In the genomic region with DNA sequence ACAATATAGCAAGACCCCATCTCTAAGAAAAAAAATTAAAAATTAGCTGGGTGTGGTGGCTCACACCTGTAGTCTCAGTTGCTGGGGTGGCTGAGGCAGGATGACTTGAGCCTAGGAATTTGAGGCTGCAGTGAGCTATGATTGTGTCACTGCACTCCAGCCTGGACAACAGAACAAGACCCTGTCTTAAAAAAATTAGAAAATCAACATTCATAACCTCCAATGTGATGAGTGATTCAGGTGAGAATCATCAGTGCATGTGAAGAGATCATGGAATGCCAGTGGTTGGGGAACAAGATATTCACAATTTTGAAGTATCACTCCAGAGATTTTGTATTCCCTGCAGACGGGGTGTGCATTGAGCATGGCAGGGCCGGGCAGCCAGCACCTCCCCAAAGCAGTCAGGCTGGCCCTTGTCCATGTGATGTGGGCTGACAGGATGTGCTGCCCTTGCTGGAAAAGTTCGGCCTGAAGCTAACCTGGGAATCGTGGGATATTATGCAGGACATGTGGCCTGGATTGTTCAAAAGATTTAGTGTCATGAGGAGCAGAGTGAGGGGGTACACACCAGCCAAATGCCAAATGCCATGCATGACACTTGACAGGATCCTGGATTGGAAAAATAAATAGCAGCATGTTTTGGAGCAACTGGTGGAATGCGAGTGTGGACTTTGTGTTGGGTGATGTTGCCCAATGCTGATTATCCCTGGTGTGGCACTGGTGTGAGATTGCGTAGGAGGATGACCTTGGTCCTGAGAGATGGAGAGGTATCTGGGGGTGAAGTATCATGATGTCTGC, we compare ENCODE assay signal across 1 cellular context.
TF ChIP-seq lines count a peak whose summit lies in the region.

No MANE protein-coding gene starts in this region.

TF ChIP-seq in HepG2, 621 proteins besides CTCF, POLR2A, EP300 and RAD21 (continued from another document and continues in another):
- peak; percentile 82 for TF ChIP-seq HNF1B (CRISPR knock-in tag; IDR thresholded peaks at IDR 0.05)
- TF ChIP-seq KDM2A (CRISPR knock-in tag; IDR thresholded peaks at IDR 0.05; ENCODE audit: borderline replicate concordance, low read depth) = peak; percentile 69
- peak; percentile 91 for TF ChIP-seq SOX5 (CRISPR knock-in tag; IDR thresholded peaks at IDR 0.05; ENCODE audit: borderline replicate concordance)
- TF ChIP-seq, protein P1, sequence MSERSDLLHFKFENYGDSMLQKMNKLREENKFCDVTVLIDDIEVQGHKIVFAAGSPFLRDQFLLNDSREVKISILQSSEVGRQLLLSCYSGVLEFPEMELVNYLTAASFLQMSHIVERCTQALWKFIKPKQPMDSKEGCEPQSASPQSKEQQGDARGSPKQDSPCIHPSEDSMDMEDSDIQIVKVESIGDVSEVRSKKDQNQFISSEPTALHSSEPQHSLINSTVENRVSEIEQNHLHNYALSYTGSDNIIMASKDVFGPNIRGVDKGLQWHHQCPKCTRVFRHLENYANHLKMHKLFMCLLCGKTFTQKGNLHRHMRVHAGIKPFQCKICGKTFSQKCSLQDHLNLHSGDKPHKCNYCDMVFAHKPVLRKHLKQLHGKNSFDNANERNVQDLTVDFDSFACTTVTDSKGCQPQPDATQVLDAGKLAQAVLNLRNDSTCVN (CRISPR knock-in tag; IDR thresholded peaks at IDR 0.05; ENCODE audit: borderline replicate concordance) = 0 out of 2 replicates have a peak, but pooled peaks have one; percentile 70
- TF ChIP-seq ZMAT3 (CRISPR knock-in tag; conservative IDR thresholded peaks at IDR 0.05) = peak; percentile 83
- TF ChIP-seq FOSL1 (CRISPR knock-in tag; IDR thresholded peaks at IDR 0.05; ENCODE audit: borderline replicate concordance) = no peak
- no peak for TF ChIP-seq ZNF496 (CRISPR knock-in tag; IDR thresholded peaks at IDR 0.05; ENCODE audit: insufficient replicate concordance)
- TF ChIP-seq U2AF1 (optimal IDR thresholded peaks at IDR 0.05; ENCODE audit: low read depth, low read length) = no peak
- 0 out of 2 replicates have a peak, but pooled peaks have one; percentile 44 for TF ChIP-seq KDM3A (CRISPR knock-in tag; IDR thresholded peaks at IDR 0.05; ENCODE audit: low read depth)
- no peak for TF ChIP-seq ZNF782 (CRISPR knock-in tag; IDR thresholded peaks at IDR 0.05; ENCODE audit: borderline replicate concordance)
- TF ChIP-seq NFIC (IDR thresholded peaks at IDR 0.05; ENCODE audit: low read length) = no peak
- TF ChIP-seq EHMT2 (IDR thresholded peaks at IDR 0.05; ENCODE audit: borderline replicate concordance, low read depth, low read length) = peak; percentile 57; the same call in 1 of the 2 replicates
- TF ChIP-seq BORCS8-MEF2B (CRISPR knock-in tag; IDR thresholded peaks at IDR 0.05) = peak; percentile 42; the same call in 1 of the 2 replicates
- TF ChIP-seq, protein P2, sequence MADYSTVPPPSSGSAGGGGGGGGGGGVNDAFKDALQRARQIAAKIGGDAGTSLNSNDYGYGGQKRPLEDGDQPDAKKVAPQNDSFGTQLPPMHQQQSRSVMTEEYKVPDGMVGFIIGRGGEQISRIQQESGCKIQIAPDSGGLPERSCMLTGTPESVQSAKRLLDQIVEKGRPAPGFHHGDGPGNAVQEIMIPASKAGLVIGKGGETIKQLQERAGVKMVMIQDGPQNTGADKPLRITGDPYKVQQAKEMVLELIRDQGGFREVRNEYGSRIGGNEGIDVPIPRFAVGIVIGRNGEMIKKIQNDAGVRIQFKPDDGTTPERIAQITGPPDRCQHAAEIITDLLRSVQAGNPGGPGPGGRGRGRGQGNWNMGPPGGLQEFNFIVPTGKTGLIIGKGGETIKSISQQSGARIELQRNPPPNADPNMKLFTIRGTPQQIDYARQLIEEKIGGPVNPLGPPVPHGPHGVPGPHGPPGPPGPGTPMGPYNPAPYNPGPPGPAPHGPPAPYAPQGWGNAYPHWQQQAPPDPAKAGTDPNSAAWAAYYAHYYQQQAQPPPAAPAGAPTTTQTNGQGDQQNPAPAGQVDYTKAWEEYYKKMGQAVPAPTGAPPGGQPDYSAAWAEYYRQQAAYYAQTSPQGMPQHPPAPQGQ (CRISPR knock-in tag; IDR thresholded peaks at IDR 0.05; ENCODE audit: borderline replicate concordance) = no peak
- TF ChIP-seq, protein P3, sequence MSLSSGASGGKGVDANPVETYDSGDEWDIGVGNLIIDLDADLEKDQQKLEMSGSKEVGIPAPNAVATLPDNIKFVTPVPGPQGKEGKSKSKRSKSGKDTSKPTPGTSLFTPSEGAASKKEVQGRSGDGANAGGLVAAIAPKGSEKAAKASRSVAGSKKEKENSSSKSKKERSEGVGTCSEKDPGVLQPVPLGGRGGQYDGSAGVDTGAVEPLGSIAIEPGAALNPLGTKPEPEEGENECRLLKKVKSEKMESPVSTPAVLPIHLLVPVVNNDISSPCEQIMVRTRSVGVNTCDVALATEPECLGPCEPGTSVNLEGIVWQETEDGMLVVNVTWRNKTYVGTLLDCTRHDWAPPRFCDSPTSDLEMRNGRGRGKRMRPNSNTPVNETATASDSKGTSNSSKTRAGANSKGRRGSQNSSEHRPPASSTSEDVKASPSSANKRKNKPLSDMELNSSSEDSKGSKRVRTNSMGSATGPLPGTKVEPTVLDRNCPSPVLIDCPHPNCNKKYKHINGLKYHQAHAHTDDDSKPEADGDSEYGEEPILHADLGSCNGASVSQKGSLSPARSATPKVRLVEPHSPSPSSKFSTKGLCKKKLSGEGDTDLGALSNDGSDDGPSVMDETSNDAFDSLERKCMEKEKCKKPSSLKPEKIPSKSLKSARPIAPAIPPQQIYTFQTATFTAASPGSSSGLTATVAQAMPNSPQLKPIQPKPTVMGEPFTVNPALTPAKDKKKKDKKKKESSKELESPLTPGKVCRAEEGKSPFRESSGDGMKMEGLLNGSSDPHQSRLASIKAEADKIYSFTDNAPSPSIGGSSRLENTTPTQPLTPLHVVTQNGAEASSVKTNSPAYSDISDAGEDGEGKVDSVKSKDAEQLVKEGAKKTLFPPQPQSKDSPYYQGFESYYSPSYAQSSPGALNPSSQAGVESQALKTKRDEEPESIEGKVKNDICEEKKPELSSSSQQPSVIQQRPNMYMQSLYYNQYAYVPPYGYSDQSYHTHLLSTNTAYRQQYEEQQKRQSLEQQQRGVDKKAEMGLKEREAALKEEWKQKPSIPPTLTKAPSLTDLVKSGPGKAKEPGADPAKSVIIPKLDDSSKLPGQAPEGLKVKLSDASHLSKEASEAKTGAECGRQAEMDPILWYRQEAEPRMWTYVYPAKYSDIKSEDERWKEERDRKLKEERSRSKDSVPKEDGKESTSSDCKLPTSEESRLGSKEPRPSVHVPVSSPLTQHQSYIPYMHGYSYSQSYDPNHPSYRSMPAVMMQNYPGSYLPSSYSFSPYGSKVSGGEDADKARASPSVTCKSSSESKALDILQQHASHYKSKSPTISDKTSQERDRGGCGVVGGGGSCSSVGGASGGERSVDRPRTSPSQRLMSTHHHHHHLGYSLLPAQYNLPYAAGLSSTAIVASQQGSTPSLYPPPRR (CRISPR knock-in tag; IDR thresholded peaks at IDR 0.05; ENCODE audit: borderline replicate concordance) = peak; percentile 78; the same call in 1 of the 2 replicates
- peak; percentile 92 for TF ChIP-seq AHDC1 (CRISPR knock-in tag; IDR thresholded peaks at IDR 0.05; ENCODE audit: borderline replicate concordance)
- peak; percentile 90; the same call in 1 of the 2 replicates for TF ChIP-seq ZNF788 (CRISPR knock-in tag; IDR thresholded peaks at IDR 0.05; ENCODE audit: borderline replicate concordance)
- TF ChIP-seq YEATS4 (CRISPR knock-in tag; IDR thresholded peaks at IDR 0.05; ENCODE audit: borderline replicate concordance) = peak; percentile 85
- TF ChIP-seq, protein P4, sequence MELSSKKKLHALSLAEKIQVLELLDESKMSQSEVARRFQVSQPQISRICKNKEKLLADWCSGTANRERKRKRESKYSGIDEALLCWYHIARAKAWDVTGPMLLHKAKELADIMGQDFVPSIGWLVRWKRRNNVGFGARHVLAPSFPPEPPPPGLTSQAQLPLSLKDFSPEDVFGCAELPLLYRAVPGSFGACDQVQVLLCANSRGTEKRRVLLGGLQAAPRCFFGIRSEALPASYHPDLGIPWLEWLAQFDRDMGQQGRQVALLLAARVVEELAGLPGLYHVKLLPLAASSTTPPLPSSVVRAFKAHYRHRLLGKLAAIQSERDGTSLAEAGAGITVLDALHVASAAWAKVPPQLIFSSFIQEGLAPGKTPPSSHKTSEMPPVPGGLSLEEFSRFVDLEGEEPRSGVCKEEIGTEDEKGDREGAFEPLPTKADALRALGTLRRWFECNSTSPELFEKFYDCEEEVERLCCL (CRISPR knock-in tag; IDR thresholded peaks at IDR 0.05; ENCODE audit: borderline replicate concordance) = no peak
- no peak for TF ChIP-seq SIN3A (IDR thresholded peaks at IDR 0.05; ENCODE audit: borderline replicate concordance, low read depth, low read length)
- TF ChIP-seq, protein P5, sequence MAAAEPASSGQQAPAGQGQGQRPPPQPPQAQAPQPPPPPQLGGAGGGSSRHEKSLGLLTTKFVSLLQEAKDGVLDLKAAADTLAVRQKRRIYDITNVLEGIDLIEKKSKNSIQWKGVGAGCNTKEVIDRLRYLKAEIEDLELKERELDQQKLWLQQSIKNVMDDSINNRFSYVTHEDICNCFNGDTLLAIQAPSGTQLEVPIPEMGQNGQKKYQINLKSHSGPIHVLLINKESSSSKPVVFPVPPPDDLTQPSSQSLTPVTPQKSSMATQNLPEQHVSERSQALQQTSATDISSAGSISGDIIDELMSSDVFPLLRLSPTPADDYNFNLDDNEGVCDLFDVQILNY (CRISPR knock-in tag; conservative IDR thresholded peaks at IDR 0.05) = no peak
- 0 out of 2 replicates have a peak, but pooled peaks have one; percentile 63 for TF ChIP-seq HOXA9 (CRISPR knock-in tag; IDR thresholded peaks at IDR 0.05; ENCODE audit: borderline replicate concordance)
- 0 out of 2 replicates have a peak, but pooled peaks have one; percentile 77 for TF ChIP-seq ZNF713 (CRISPR knock-in tag; IDR thresholded peaks at IDR 0.05)
- no peak for TF ChIP-seq ZNF251 (CRISPR knock-in tag; IDR thresholded peaks at IDR 0.05)
- TF ChIP-seq SMYD3 (CRISPR knock-in tag; IDR thresholded peaks at IDR 0.05) = no peak
- no peak for TF ChIP-seq MAFF (IDR thresholded peaks at IDR 0.05; ENCODE audit: low read depth, low read length)
- no peak for TF ChIP-seq EZH2 (conservative IDR thresholded peaks at IDR 0.05; ENCODE audit: low read depth, low read length)
- peak; percentile 79 for TF ChIP-seq POGK (CRISPR knock-in tag; conservative IDR thresholded peaks at IDR 0.05)
- TF ChIP-seq STAG1 (CRISPR knock-in tag; IDR thresholded peaks at IDR 0.05) = peak; percentile 33
- no peak for TF ChIP-seq GPBP1L1 (CRISPR knock-in tag; IDR thresholded peaks at IDR 0.05)
